In genomic region chr15:64572856-64573255, GRCh38 we compare ENCODE assay signal across 15 cellular contexts.
"Had no signal": no experiment of that assay in that cellular context is flagged by ENCODE, and none has a peak within 500 bp of the region (broad histone marks: within the 10 kb centered on the region; RNA-seq: fewer than 3 reads in every experiment).

No MANE protein-coding gene starts in this region.

- H3K4me3 Mint-ChIP-seq: activated CD4-positive, alpha-beta T cell treated with anti-CD3 and anti-CD28 coated beads, Interleukin-2, amount 10 ng/mL, durations not matched to agents 7 days and 5 days; activated naive CD4-positive, alpha-beta T cell treated with anti-CD3 and anti-CD28 coated beads, Interleukin-2, amount 10 ng/mL, durations not matched to agents 7 days and 5 days; activated T-helper 17 cell treated with anti-CD3 and anti-CD28 coated beads, Interleukin-2, amount 50 U/mL, for 72 hours; brain; neural crest cell had no signal

- ATAC-seq: activated T-helper 17 cell treated with anti-CD3 and anti-CD28 coated beads, Interleukin-2, amount 50 U/mL, for 72 hours; right cardiac atrium; stimulated activated naive CD8-positive, alpha-beta T cell treated with anti-CD3 and anti-CD28 coated beads, Interleukin-15, Interleukin-2, amounts not matched to agents 100 U/mL and 50 U/mL, for 24 hours had no signal

- H3K27me3 Mint-ChIP-seq: activated CD4-positive, alpha-beta T cell treated with anti-CD3 and anti-CD28 coated beads, Interleukin-2, amount 10 ng/mL, durations not matched to agents 7 days and 5 days; activated naive CD4-positive, alpha-beta T cell treated with anti-CD3 and anti-CD28 coated beads, Interleukin-2, amount 10 ng/mL, durations not matched to agents 7 days and 5 days; activated T-helper 17 cell treated with anti-CD3 and anti-CD28 coated beads, Interleukin-2, amount 50 U/mL, for 72 hours; brain had no signal

- H3K4me3 ChIP-seq: colonic mucosa, esophagus squamous epithelium, prostate gland, skin epidermis, suprapubic skin had no signal

- DNase-seq: activated CD4-positive, alpha-beta T cell treated with anti-CD3 and anti-CD28 coated beads, Interleukin-2, amount 10 ng/mL, durations not matched to agents 7 days and 5 days; activated naive CD4-positive, alpha-beta T cell treated with anti-CD3 and anti-CD28 coated beads, Interleukin-2, amount 10 ng/mL, durations not matched to agents 7 days and 5 days; central memory CD4-positive, alpha-beta T cell; colonic mucosa; esophagus squamous epithelium; right cardiac atrium; stimulated activated CD4-positive, alpha-beta T cell treated with anti-CD3 and anti-CD28 coated beads, Interleukin-4, amount 100 ng/mL, for 24 hours; stimulated activated naive CD8-positive, alpha-beta T cell treated with anti-CD3 and anti-CD28 coated beads, Interleukin-15, Interleukin-2, amounts not matched to agents 100 U/mL and 50 U/mL, for 24 hours; T-helper 2 cell had no signal

- H3K27ac ChIP-seq: prostate gland, suprapubic skin had no signal

- H3K9me3 ChIP-seq: colonic mucosa, esophagus squamous epithelium, prostate gland, suprapubic skin had no signal

- H3K27me3 ChIP-seq: colonic mucosa, esophagus squamous epithelium, suprapubic skin had no signal

- H3K36me3 ChIP-seq: colonic mucosa, esophagus squamous epithelium, prostate gland had no signal

- H3K27ac Mint-ChIP-seq: activated naive CD4-positive, alpha-beta T cell treated with anti-CD3 and anti-CD28 coated beads, Interleukin-2, amount 10 ng/mL, durations not matched to agents 7 days and 5 days had no signal

- H3K9me3 Mint-ChIP-seq: activated CD4-positive, alpha-beta T cell treated with anti-CD3 and anti-CD28 coated beads, Interleukin-2, amount 10 ng/mL, durations not matched to agents 7 days and 5 days; activated naive CD4-positive, alpha-beta T cell treated with anti-CD3 and anti-CD28 coated beads, Interleukin-2, amount 10 ng/mL, durations not matched to agents 7 days and 5 days; activated T-helper 17 cell treated with anti-CD3 and anti-CD28 coated beads, Interleukin-2, amount 50 U/mL, for 72 hours; neural crest cell had no signal
